Comparison of ENCODE assay signal across 19 cellular contexts in genomic region chr4:88619973-88620372, GRCh38.
"Had no signal": no experiment of that assay in that cellular context is flagged by ENCODE, and none has a peak within 500 bp of the region (broad histone marks: within the 10 kb centered on the region; RNA-seq: fewer than 3 reads in every experiment).

No MANE protein-coding gene starts in this region.

- H3K9me3 ChIP-seq: vagina had no signal

- H3K4me3 Mint-ChIP-seq: activated CD4-positive, alpha-beta T cell treated with anti-CD3 and anti-CD28 coated beads for 36 hours; activated CD8-positive, alpha-beta T cell treated with anti-CD3 and anti-CD28 coated beads for 36 hours; activated T-cell treated with anti-CD3 and anti-CD28 coated beads, Interleukin-2, amount 50 U/mL, for 4 hours; brain; stimulated activated effector memory CD8-positive, alpha-beta T cell treated with anti-CD3 and anti-CD28 coated beads, Interleukin-12 subunit alpha, Interleukin-12 subunit beta, amount 100 ng/mL, for 72 hours; T-helper 1 cell treated with Interleukin-12 subunit alpha and Interleukin-12 subunit beta and Interleukin-4 antibody, amounts not matched to agents 30 μg/mL and 1 μg/mL, for 36 hours had no signal

- H2AFZ ChIP-seq: parathyroid adenoma had no signal

- H3K4me3 ChIP-seq: gastroesophageal sphincter, heart right ventricle, tibial nerve, vagina had no signal

- H3K9ac ChIP-seq: parathyroid adenoma had no signal

- DNase-seq: activated CD4-positive, alpha-beta T cell treated with anti-CD3 and anti-CD28 coated beads for 36 hours; activated CD8-positive, alpha-beta T cell treated with anti-CD3 and anti-CD28 coated beads for 36 hours; activated effector memory CD4-positive, alpha-beta T cell treated with Interleukin-2 at 50 U/mL for 16 hours; activated naive CD4-positive, alpha-beta T cell treated with anti-CD3 and anti-CD28 coated beads, Interleukin-2, amount 50 U/mL, for 16 hours; activated T-cell treated with anti-CD3 and anti-CD28 coated beads, Interleukin-2, amount 50 U/mL, for 4 hours; amygdala; central memory CD4-positive, alpha-beta T cell; cortex of kidney; effector CD4-positive, alpha-beta T cell; heart right ventricle; naive thymus-derived CD8-positive, alpha-beta T cell; retina had no signal

- ATAC-seq: activated CD4-positive, alpha-beta T cell treated with anti-CD3 and anti-CD28 coated beads for 36 hours; activated CD8-positive, alpha-beta T cell treated with anti-CD3 and anti-CD28 coated beads for 36 hours; activated T-cell treated with anti-CD3 and anti-CD28 coated beads, Interleukin-2, amount 50 U/mL, for 4 hours; gastroesophageal sphincter; naive thymus-derived CD8-positive, alpha-beta T cell; stimulated activated effector memory CD8-positive, alpha-beta T cell treated with anti-CD3 and anti-CD28 coated beads, Interleukin-12 subunit alpha, Interleukin-12 subunit beta, amount 100 ng/mL, for 72 hours had no signal

- H3K27ac Mint-ChIP-seq: activated CD4-positive, alpha-beta T cell treated with anti-CD3 and anti-CD28 coated beads for 36 hours; activated CD8-positive, alpha-beta T cell treated with anti-CD3 and anti-CD28 coated beads for 36 hours; brain; stimulated activated effector memory CD8-positive, alpha-beta T cell treated with anti-CD3 and anti-CD28 coated beads, Interleukin-12 subunit alpha, Interleukin-12 subunit beta, amount 100 ng/mL, for 72 hours; T-helper 1 cell treated with Interleukin-12 subunit alpha and Interleukin-12 subunit beta and Interleukin-4 antibody, amounts not matched to agents 30 μg/mL and 1 μg/mL, for 36 hours had no signal

- H3K27me3 ChIP-seq: gastroesophageal sphincter, heart right ventricle, tibial nerve, vagina had no signal

- H3K27me3 Mint-ChIP-seq: activated CD4-positive, alpha-beta T cell treated with anti-CD3 and anti-CD28 coated beads for 36 hours; activated CD8-positive, alpha-beta T cell treated with anti-CD3 and anti-CD28 coated beads for 36 hours; brain; naive thymus-derived CD8-positive, alpha-beta T cell had no signal

- H3K27ac ChIP-seq: gastroesophageal sphincter, parathyroid adenoma, tibial nerve, vagina had no signal

- H3K36me3 ChIP-seq: vagina had no signal

- H3K4me1 ChIP-seq: parathyroid adenoma had no signal
